Comparison of ENCODE assay signal across 15 cellular contexts in genomic region chr6:3133515-3133914, GRCh38. TPM values are rescaled to one million over a fixed set of nuclear protein-coding genes. Genes with fewer than 3 reads are reported as not detected.
A peak's percentile ranks its signal among the peaks of the same experiment; 100 is the strongest.
DNase-seq lines count a peak whose midpoint lies in the region; ATAC-seq and TF ChIP-seq lines count a peak whose summit lies in the region.
"Had no signal": no experiment of that assay in that cellular context is flagged by ENCODE, and none has a peak within 500 bp of the region (broad histone marks: within the 10 kb centered on the region; RNA-seq: fewer than 3 reads in every experiment).

No MANE protein-coding gene starts in this region.

- H3K36me3 Mint-ChIP-seq in H9 (ENCODE audit: insufficient read depth in 1 of 3, low read depth in 3 of 3) = peaks cover 34 to 93% (median 91%) of the 10 kb centered on the region in 3 experiments
- H3K36me3 Mint-ChIP-seq in progenitor cell of endocrine pancreas (ENCODE audit: insufficient read depth) = peaks cover 53% of the 10 kb centered on the region
- peaks cover 16 to 77% (median 36%) of the 10 kb centered on the region in 3 donors for H3K36me3 Mint-ChIP-seq in naive thymus-derived CD8-positive, alpha-beta T cell

- H3K4me3 ChIP-seq in right lobe of liver = peak overlapping the region in 1 of 3 donors; percentile 27
- no peak overlapping the region for H3K4me3 ChIP-seq in A673 (ENCODE audit: low read depth, low read length, poor library complexity, severe bottlenecking)
- H3K4me3 ChIP-seq: HAP-1 had no signal

- TF ChIP-seq POLR2A in right lobe of liver (IDR thresholded peaks at IDR 0.05) = no peak

- H3K27ac ChIP-seq in H9 (ENCODE audit: insufficient read length, low read depth, low read length) = no peak overlapping the region
- peak overlapping the region in 2 of 3 donors; percentile 71 to 77 for H3K27ac ChIP-seq in right lobe of liver
- no peak overlapping the region for H3K27ac ChIP-seq in A673 (ENCODE audit: low read depth, low read length, poor library complexity, severe bottlenecking)

- no peak overlapping the region for H2BK120ac ChIP-seq in H9 (ENCODE audit: low read depth, low read length, poor library complexity, severe bottlenecking)

- no peak overlapping the region for H2BK12ac ChIP-seq in H9 (ENCODE audit: insufficient read length, low read depth, low read length)

- H3K14ac ChIP-seq in H9 (ENCODE audit: insufficient read depth, low read length) = no peak overlapping the region

- no peak overlapping the region for H2AK5ac ChIP-seq in H9 (ENCODE audit: insufficient read length, low read length)

- H3K9me3 Mint-ChIP-seq in H9 (no peaks in the 10 kb centered on the region), progenitor cell of endocrine pancreas (ENCODE audit: low read depth) (no peaks in the 10 kb centered on the region)
- H3K9me3 Mint-ChIP-seq in naive thymus-derived CD8-positive, alpha-beta T cell = no peaks in the 10 kb centered on the region
- H3K9me3 Mint-ChIP-seq: CD14-positive monocyte; CD8-positive, alpha-beta T cell had no signal

- H3K9ac ChIP-seq in H9 (ENCODE audit: extremely low read depth, insufficient read length, low read length) = no peak overlapping the region

- H3K4me1 ChIP-seq in H9 (ENCODE audit: insufficient read depth, low read length) = no peaks in the 10 kb centered on the region
- H3K4me1 ChIP-seq in right lobe of liver = peaks cover 0 to 39% (median 19%) of the 10 kb centered on the region in 4 donors
- peaks cover 3% of the 10 kb centered on the region for H3K4me1 ChIP-seq in A673 (ENCODE audit: insufficient read depth, low read length, poor library complexity, severe bottlenecking)
- H3K4me1 ChIP-seq: HAP-1 had no signal

- H3K79me2 ChIP-seq in H9 (ENCODE audit: insufficient read depth, low read length) = no peaks in the 10 kb centered on the region

- BruUV-seq in A673 (replicated peaks; lab: Mats Ljungman, UMichigan) = no TSS peak

- H3K4ac ChIP-seq in H9 (ENCODE audit: low read depth, low read length) = no peak overlapping the region

- no CpG with 5 or more reads among the region's 9 CpGs for WGBS in H9 (ENCODE audit: extremely low coverage, insufficient read length, low lambda C conversion rate)
- WGBS in right lobe of liver (ENCODE audit: insufficient coverage, low coverage, low lambda C conversion rate, missing lambda C conversion rate) = 63% methylated on average over 9 of the region's 9 CpGs

- H3K27ac Mint-ChIP-seq in H9 = peak overlapping the region in 2 of 3 experiments; percentile 44 to 62; a peak in 4 of 7 replicates
- H3K27ac Mint-ChIP-seq in progenitor cell of endocrine pancreas = peak overlapping the region; percentile 53
- H3K27ac Mint-ChIP-seq in naive thymus-derived CD8-positive, alpha-beta T cell = peak overlapping the region in 1 of 10 donors; percentile 9
- H3K27ac Mint-ChIP-seq: CD14-positive monocyte; CD8-positive, alpha-beta T cell had no signal

- intact Hi-C loops in right lobe of liver (cut with DNase I) (no loop called here), A673 (cut with micrococcal nuclease; ENCODE audit: unreplicated experiment) (no loop called here)

- no peak overlapping the region for H4K8ac ChIP-seq in H9 (replicated peaks; ENCODE audit: insufficient read length, low read depth, low read length)

- no peaks in the 10 kb centered on the region for H3K79me1 ChIP-seq in H9 (ENCODE audit: insufficient read depth, low read depth, low read length, poor library complexity, severe bottlenecking)

- H3K27me3 ChIP-seq in H9 (ENCODE audit: insufficient read depth, low read length) (no peaks in the 10 kb centered on the region), right lobe of liver (no peaks in the 10 kb centered on the region), A673 (replicated peaks; ENCODE audit: insufficient read depth, low read depth, low read length, poor library complexity) (no peaks in the 10 kb centered on the region)

- POLR2A ChIA-PET in A673 (lab: Charles Lee; ENCODE audit: low non-redundant PET) = no interaction called here
- POLR2A ChIA-PET in naive thymus-derived CD8-positive, alpha-beta T cell (lab: Charles Lee) = no interaction called here

- no peak overlapping the region for H4K91ac ChIP-seq in H9 (ENCODE audit: insufficient read length, low read depth, low read length)

- no peak for DNase-seq in H9
- DNase-seq in left kidney (ENCODE audit: low read depth, low spot score) = peak; percentile 58
- peak in 1 of 3 donors; percentile 44 for DNase-seq in right lobe of liver
- DNase-seq in progenitor cell of endocrine pancreas (ENCODE audit: low spot score, unreplicated experiment) = no peak
- no peak for DNase-seq in A673 (ENCODE audit: low spot score)
- no peak for DNase-seq in activated T-cell treated with anti-CD3 and anti-CD28 coated beads for 4 hours
- no peak for DNase-seq in naive thymus-derived CD8-positive, alpha-beta T cell
- DNase-seq: AML-193; Calu3; CD8-positive, alpha-beta T cell; DND-41; GOT3 had no signal

- no peak overlapping the region for H3K56ac ChIP-seq in H9 (ENCODE audit: insufficient read length, low read depth, low read length)

- H3K9me3 ChIP-seq in H9 (ENCODE audit: control insufficient read depth, low read depth, low read length) (no peaks in the 10 kb centered on the region), right lobe of liver (no peaks in the 10 kb centered on the region), A673 (ENCODE audit: low read depth, low read length, poor library complexity, severe bottlenecking) (no peaks in the 10 kb centered on the region)
- H3K9me3 ChIP-seq: HAP-1 had no signal

- H3K18ac ChIP-seq in H9 (ENCODE audit: insufficient read length, low read depth, low read length) = no peak overlapping the region

- H3K23ac ChIP-seq in H9 (ENCODE audit: insufficient read length, low read depth, low read length) = no peak overlapping the region

- no peak overlapping the region for H2AFZ ChIP-seq in H9 (ENCODE audit: low read length)

- ATAC-seq in right lobe of liver (peak; percentile 28 to 69 (median 49)), GM18511 (IDR thresholded peaks at IDR 0.05; ENCODE audit: unreplicated experiment) (no peak)
- ATAC-seq in naive thymus-derived CD8-positive, alpha-beta T cell = no peak
- ATAC-seq: CD8-positive, alpha-beta T cell had no signal

- TF ChIP-seq CTCF in H9 (conservative IDR thresholded peaks at IDR 0.05) = no peak
- peak in 1 of 4 donors; percentile 7 for TF ChIP-seq CTCF in right lobe of liver (IDR thresholded peaks at IDR 0.05)
- no peak for TF ChIP-seq CTCF in progenitor cell of endocrine pancreas (IDR thresholded peaks at IDR 0.05; ENCODE audit: unreplicated experiment)
- no peak for TF ChIP-seq CTCF in A673 (conservative IDR thresholded peaks at IDR 0.05; ENCODE audit: low read depth, low read length)

- H3K4me3 Mint-ChIP-seq in H9 = no peak overlapping the region
- no peak overlapping the region for H3K4me3 Mint-ChIP-seq in progenitor cell of endocrine pancreas (ENCODE audit: low read depth)
- no peak overlapping the region for H3K4me3 Mint-ChIP-seq in naive thymus-derived CD8-positive, alpha-beta T cell
- H3K4me3 Mint-ChIP-seq: CD14-positive monocyte; CD8-positive, alpha-beta T cell had no signal

- H4K5ac ChIP-seq in H9 (ENCODE audit: insufficient read length, low read depth, low read length) = no peak overlapping the region

- H3K4me1 Mint-ChIP-seq in H9 (peaks cover 12 to 18% of the 10 kb centered on the region in 2 experiments), progenitor cell of endocrine pancreas (ENCODE audit: low read depth) (peaks cover 22% of the 10 kb centered on the region)
- peaks cover 0 to 9% (median under 1%) of the 10 kb centered on the region in 4 donors for H3K4me1 Mint-ChIP-seq in naive thymus-derived CD8-positive, alpha-beta T cell

- H3K4me2 ChIP-seq in H9 (ENCODE audit: insufficient read depth, insufficient read length, low read length) = no peak overlapping the region

- H4K20me1 ChIP-seq in H9 (ENCODE audit: control insufficient read depth, insufficient read depth, insufficient read length) = no peaks in the 10 kb centered on the region

- no peak overlapping the region for H2BK5ac ChIP-seq in H9 (ENCODE audit: insufficient read length, low read length)

- no peak overlapping the region for H3T11ph ChIP-seq in H9 (ENCODE audit: low read length)

- peaks cover 0 to 31% (median 13%) of the 10 kb centered on the region in 4 donors for H3K36me3 ChIP-seq in right lobe of liver
- H3K36me3 ChIP-seq in A673 (ENCODE audit: insufficient read depth, low read length, poor library complexity, severe bottlenecking) = peaks cover 32% of the 10 kb centered on the region

- no peak overlapping the region for H2BK20ac ChIP-seq in H9 (ENCODE audit: low read depth, low read length, poor library complexity, severe bottlenecking)

- no peak overlapping the region for H2BK15ac ChIP-seq in H9 (ENCODE audit: low read depth, low read length)

- H3K27me3 Mint-ChIP-seq in H9 (ENCODE audit: low read depth) (no peaks in the 10 kb centered on the region), progenitor cell of endocrine pancreas (no peaks in the 10 kb centered on the region)
- no peaks in the 10 kb centered on the region for H3K27me3 Mint-ChIP-seq in naive thymus-derived CD8-positive, alpha-beta T cell

- H3K23me2 ChIP-seq in H9 (ENCODE audit: insufficient read length, low read depth, low read length, poor library complexity, severe bottlenecking) = peaks cover 2% of the 10 kb centered on the region

- CTCF ChIA-PET in A673 (lab: Charles Lee) = interaction anchor here (0.7 kb wide), 1 partner anchor 113 kb away, joined by 11 read pairs; no protein-coding TSS in a partner anchor

RNA-seq across cellular contexts. Expression of gene BPHL, which starts 15.0 kb away (rescaled TPM):
- total RNA-seq in H9 (2021) (48.7 and 50.2 TPM in 2 replicates), right lobe of liver (100 to 1,000 TPM in 2 of 6 experiments, 10 to 100 TPM in 4; 30.4 to 142 (median 68.6) TPM), progenitor cell of endocrine pancreas (68.4 and 69.7 TPM in 2 replicates), A673 (2021) (30.8 and 37.4 TPM in 2 replicates)
- 10 to 100 TPM; 11.3 to 15.7 TPM for total RNA-seq in naive thymus-derived CD8-positive, alpha-beta T cell
- polyA plus RNA-seq in naive thymus-derived CD8-positive, alpha-beta T cell = 10 to 100 TPM in 1 of 3 donors, 1 to 10 TPM in 2; 7.3 to 13.5 (median 8.7) TPM

RNA-seq across cellular contexts. Expression of gene TUBB2A, which starts 23.8 kb away (rescaled TPM):
- total RNA-seq in H9 (2021) (258 and 268 TPM in 2 replicates), right lobe of liver (100 to 1,000 TPM in 2 of 6 experiments, 10 to 100 TPM in 4; 32.8 to 136 (median 83.8) TPM), progenitor cell of endocrine pancreas (31.9 and 37.1 TPM in 2 replicates), A673 (2021) (93.9 and 112 TPM in 2 replicates)
- 1 to 10 TPM; 3.7 to 4.6 TPM for total RNA-seq in naive thymus-derived CD8-positive, alpha-beta T cell
- 1 to 10 TPM; 1.1 to 4.4 (median 2.7) TPM for polyA plus RNA-seq in naive thymus-derived CD8-positive, alpha-beta T cell

Comparison
In these comparisons a context has a peak if more than half of its experiments do, and no peak if none do; other contexts are left out.
1. H3K27ac ChIP-seq: peak in right lobe of liver (2 of 3); none in H9 (single experiment) and A673 (single experiment).
2. ATAC-seq: peak in right lobe of liver (4 of 4); none in naive thymus-derived CD8-positive, alpha-beta T cell (0 of 2) and GM18511 (single experiment).